34 cellular contexts compared by ENCODE assay signal in genomic region chr16:78882150-78882549, GRCh38.
"Had no signal": no experiment of that assay in that cellular context is flagged by ENCODE, and none has a peak within 500 bp of the region (broad histone marks: within the 10 kb centered on the region; RNA-seq: fewer than 3 reads in every experiment).

No MANE protein-coding gene starts in this region.

- ATAC-seq: activated CD8-positive, alpha-beta memory T cell treated with anti-CD3 and anti-CD28 coated beads, Interleukin-2, amount 10 ng/mL, durations not matched to agents 7 days and 5 days; activated CD8-positive, alpha-beta T cell treated with anti-CD3 and anti-CD28 coated beads, Interleukin-2, amount 10 ng/mL, durations not matched to agents 7 days and 5 days; effector memory CD8-positive, alpha-beta T cell; foreskin keratinocyte; gastrocnemius medialis; heart left ventricle had no signal

- H3K27me3 Mint-ChIP-seq: activated CD4-positive, alpha-beta T cell treated with anti-CD3 and anti-CD28 coated beads, Interleukin-2, amount 10 ng/mL, durations not matched to agents 7 days and 5 days; activated CD8-positive, alpha-beta memory T cell treated with anti-CD3 and anti-CD28 coated beads, Interleukin-2, amount 10 ng/mL, durations not matched to agents 7 days and 5 days; activated naive CD4-positive, alpha-beta T cell treated with anti-CD3 and anti-CD28 coated beads, Interleukin-2, amount 10 ng/mL, durations not matched to agents 7 days and 5 days; central memory CD8-positive, alpha-beta T cell; effector memory CD8-positive, alpha-beta T cell had no signal

- H3K27me3 ChIP-seq: brain microvascular endothelial cell, esophagus muscularis mucosa, foreskin keratinocyte, gastrocnemius medialis, heart left ventricle had no signal

- FAIRE-seq: astrocyte, bronchial epithelial cell had no signal

- H3K4me1 ChIP-seq: esophagus muscularis mucosa, foreskin keratinocyte, gastrocnemius medialis, heart left ventricle had no signal

- H3K9me3 Mint-ChIP-seq: activated CD4-positive, alpha-beta T cell treated with anti-CD3 and anti-CD28 coated beads, Interleukin-2, amount 10 ng/mL, durations not matched to agents 7 days and 5 days; activated naive CD4-positive, alpha-beta T cell treated with anti-CD3 and anti-CD28 coated beads, Interleukin-2, amount 10 ng/mL, durations not matched to agents 7 days and 5 days; activated naive CD4-positive, alpha-beta T cell treated with anti-CD3 and anti-CD28 coated beads, Interleukin-2, amount 50 U/mL, for 72 hours; activated T-helper 1 cell treated with anti-CD3 and anti-CD28 coated beads, Interleukin-12 subunit alpha, Interleukin-12 subunit beta, Interleukin-2, Interleukin-4 antibody, amounts not matched to agents 30 ng/mL and 10 ng/mL and 1 ng/mL, durations not matched to agents 14 hours and 24 hours and 36 hours; central memory CD8-positive, alpha-beta T cell; effector memory CD8-positive, alpha-beta T cell; T-helper 2 cell treated with Interferon-gamma antibody and Interleukin-4, amounts not matched to agents 5 μg/mL and 100 μg/mL, for 36 hours had no signal

- H3K4me1 Mint-ChIP-seq: activated CD4-positive, alpha-beta T cell treated with anti-CD3 and anti-CD28 coated beads, Interleukin-2, amount 10 ng/mL, durations not matched to agents 7 days and 5 days; activated naive CD4-positive, alpha-beta T cell treated with anti-CD3 and anti-CD28 coated beads, Interleukin-2, amount 10 ng/mL, durations not matched to agents 7 days and 5 days; activated naive CD8-positive, alpha-beta T cell treated with anti-CD3 and anti-CD28 coated beads, Interleukin-2, amount 10 ng/mL, durations not matched to agents 7 days and 5 days; central memory CD8-positive, alpha-beta T cell had no signal

- H3K4me3 ChIP-seq: coronary artery, esophagus muscularis mucosa, gastrocnemius medialis, heart left ventricle had no signal

- H3K36me3 Mint-ChIP-seq: activated CD8-positive, alpha-beta memory T cell treated with anti-CD3 and anti-CD28 coated beads, Interleukin-2, amount 10 ng/mL, durations not matched to agents 7 days and 5 days; activated naive CD4-positive, alpha-beta T cell treated with anti-CD3 and anti-CD28 coated beads, Interleukin-2, amount 10 ng/mL, durations not matched to agents 7 days and 5 days; activated naive CD4-positive, alpha-beta T cell treated with anti-CD3 and anti-CD28 coated beads, Interleukin-2, amount 50 U/mL, for 72 hours; activated naive CD8-positive, alpha-beta T cell treated with anti-CD3 and anti-CD28 coated beads, Interleukin-2, amount 10 ng/mL, durations not matched to agents 7 days and 5 days had no signal

- H3K36me3 ChIP-seq: brain microvascular endothelial cell, esophagus muscularis mucosa, gastrocnemius medialis, heart left ventricle, WERI-Rb-1 had no signal

- H3K4me3 Mint-ChIP-seq: activated CD4-positive, alpha-beta T cell treated with anti-CD3 and anti-CD28 coated beads, Interleukin-2, amount 10 ng/mL, durations not matched to agents 7 days and 5 days; activated CD8-positive, alpha-beta memory T cell treated with anti-CD3 and anti-CD28 coated beads, Interleukin-2, amount 10 ng/mL, durations not matched to agents 7 days and 5 days; activated CD8-positive, alpha-beta T cell treated with anti-CD3 and anti-CD28 coated beads, Interleukin-2, amount 10 ng/mL, durations not matched to agents 7 days and 5 days; activated naive CD4-positive, alpha-beta T cell treated with anti-CD3 and anti-CD28 coated beads, Interleukin-2, amount 10 ng/mL, durations not matched to agents 7 days and 5 days; activated naive CD8-positive, alpha-beta T cell treated with anti-CD3 and anti-CD28 coated beads, Interleukin-2, amount 10 ng/mL, durations not matched to agents 7 days and 5 days; activated T-helper 1 cell treated with anti-CD3 and anti-CD28 coated beads, Interleukin-12 subunit alpha, Interleukin-12 subunit beta, Interleukin-2, Interleukin-4 antibody, amounts not matched to agents 30 ng/mL and 10 ng/mL and 1 ng/mL, durations not matched to agents 14 hours and 24 hours and 36 hours; central memory CD8-positive, alpha-beta T cell; effector memory CD8-positive, alpha-beta T cell; T-helper 2 cell treated with Interferon-gamma antibody and Interleukin-4, amounts not matched to agents 5 μg/mL and 100 μg/mL, for 36 hours had no signal

- DNase-seq: activated CD4-positive, alpha-beta T cell treated with anti-CD3 and anti-CD28 coated beads for 1 hour; activated CD4-positive, alpha-beta T cell treated with anti-CD3 and anti-CD28 coated beads for 4 hours; activated CD4-positive, alpha-beta T cell treated with anti-CD3 and anti-CD28 coated beads, Interleukin-2, amount 10 ng/mL, durations not matched to agents 7 days and 5 days; activated CD4-positive, alpha-beta T cell treated with anti-CD3 and anti-CD28 coated beads, Interleukin-2, amount 50 U/mL, for 4 hours; activated CD8-positive, alpha-beta memory T cell treated with anti-CD3 and anti-CD28 coated beads, Interleukin-2, amount 10 ng/mL, durations not matched to agents 7 days and 5 days; activated CD8-positive, alpha-beta memory T cell treated with anti-CD3 and anti-CD28 coated beads, Interleukin-2, amount 50 U/mL, for 4 hours; activated CD8-positive, alpha-beta T cell treated with anti-CD3 and anti-CD28 coated beads, Interleukin-2, amount 10 ng/mL, durations not matched to agents 7 days and 5 days; activated gamma-delta T cell; activated naive CD4-positive, alpha-beta T cell; activated naive CD4-positive, alpha-beta T cell treated with anti-CD3 and anti-CD28 coated beads, Interleukin-2, amount 10 ng/mL, durations not matched to agents 7 days and 5 days; activated naive CD8-positive, alpha-beta T cell treated with anti-CD3 and anti-CD28 coated beads, Interleukin-2, amount 10 ng/mL, durations not matched to agents 7 days and 5 days; activated T-cell treated with anti-CD3 and anti-CD28 coated beads, Interleukin-2, amount 50 U/mL, for 1 hour; activated T-cell treated with anti-CD3 and anti-CD28 coated beads, Interleukin-2, amount 50 U/mL, for 48 hours; amniotic stem cell; anterior cingulate cortex; brain microvascular endothelial cell; dermis blood vessel endothelial cell; effector CD4-positive, alpha-beta T cell; effector memory CD8-positive, alpha-beta T cell; erythroblast; foreskin keratinocyte; gastrocnemius medialis; glutamatergic neuron; heart left ventricle; T1000; WERI-Rb-1 had no signal

- H3K27ac ChIP-seq: brain microvascular endothelial cell, coronary artery, esophagus muscularis mucosa, foreskin keratinocyte, gastrocnemius medialis, heart left ventricle, WERI-Rb-1 had no signal

- H3K9me3 ChIP-seq: esophagus muscularis mucosa, gastrocnemius medialis, heart left ventricle had no signal

- H3K27ac Mint-ChIP-seq: activated CD4-positive, alpha-beta T cell treated with anti-CD3 and anti-CD28 coated beads, Interleukin-2, amount 10 ng/mL, durations not matched to agents 7 days and 5 days; activated CD8-positive, alpha-beta memory T cell treated with anti-CD3 and anti-CD28 coated beads, Interleukin-2, amount 10 ng/mL, durations not matched to agents 7 days and 5 days; activated CD8-positive, alpha-beta T cell treated with anti-CD3 and anti-CD28 coated beads, Interleukin-2, amount 10 ng/mL, durations not matched to agents 7 days and 5 days; activated naive CD4-positive, alpha-beta T cell treated with anti-CD3 and anti-CD28 coated beads, Interleukin-2, amount 10 ng/mL, durations not matched to agents 7 days and 5 days; activated naive CD4-positive, alpha-beta T cell treated with anti-CD3 and anti-CD28 coated beads, Interleukin-2, amount 50 U/mL, for 72 hours; activated naive CD8-positive, alpha-beta T cell treated with anti-CD3 and anti-CD28 coated beads, Interleukin-2, amount 10 ng/mL, durations not matched to agents 7 days and 5 days; activated T-helper 1 cell treated with anti-CD3 and anti-CD28 coated beads, Interleukin-12 subunit alpha, Interleukin-12 subunit beta, Interleukin-2, Interleukin-4 antibody, amounts not matched to agents 30 ng/mL and 10 ng/mL and 1 ng/mL, durations not matched to agents 14 hours and 24 hours and 36 hours; effector memory CD8-positive, alpha-beta T cell; T-helper 2 cell treated with Interferon-gamma antibody and Interleukin-4, amounts not matched to agents 5 μg/mL and 100 μg/mL, for 36 hours had no signal
